In genomic region chr15:57542505-57542817, GRCh38 we compare ENCODE assay signal across 22 cellular contexts. TPM values are rescaled to one million over a fixed set of nuclear protein-coding genes. Genes with fewer than 3 reads are reported as not detected.
DNase-seq lines count a peak whose midpoint lies in the region; TF ChIP-seq lines count a peak whose summit lies in the region.
"Had no signal": no experiment of that assay in that cellular context is flagged by ENCODE, and none has a peak within 500 bp of the region (broad histone marks: within the 10 kb centered on the region; RNA-seq: fewer than 3 reads in every experiment).

No MANE protein-coding gene starts in this region.

- no peak overlapping the region for H3K27ac ChIP-seq in osteoblast (ENCODE audit: low read depth, low read length)
- H3K27ac ChIP-seq: esophagus squamous epithelium, heart left ventricle, right lobe of liver, stomach, uterus had no signal

- H3K9me2 ChIP-seq in Loucy (replicated peaks; ENCODE audit: low read depth, low read length), result no peaks in the 10 kb centered on the region

- H3K4me1 ChIP-seq in Loucy (ENCODE audit: insufficient read depth, low read length, poor library complexity, severe bottlenecking) (no peaks in the 10 kb centered on the region), osteoblast (ENCODE audit: insufficient read depth, low read length) (peaks cover 4% of the 10 kb centered on the region)
- H3K4me1 ChIP-seq: esophagus squamous epithelium, HAP-1, right lobe of liver, thyroid gland had no signal

- H3K4me2 ChIP-seq in Loucy (ENCODE audit: low read depth, low read length, poor library complexity, severe bottlenecking), result no peak overlapping the region
- no peak overlapping the region for H3K4me2 ChIP-seq in osteoblast (ENCODE audit: insufficient read depth, low read length)

- H2AFZ ChIP-seq in Loucy (ENCODE audit: low read length) (no peak overlapping the region), osteoblast (ENCODE audit: low read length) (no peak overlapping the region)

- no peak for DNase-seq in CD14-positive monocyte (ENCODE audit: low spot score)
- peak; percentile 22 for DNase-seq in osteoblast (ENCODE audit: insufficient read length, low spot score, missing footprints)
- no peak for DNase-seq in NCI-H128 (lab: John Stamatoyannopoulos, UW; ENCODE audit: unreplicated experiment)
- DNase-seq in GDM1 (lab: John Stamatoyannopoulos, UW), result no peak
- DNase-seq in GM13977 (ENCODE audit: low spot score), result no peak
- DNase-seq: activated CD4-positive, CD25-positive, alpha-beta regulatory T cell; esophagus squamous epithelium; foreskin melanocyte; NCI-H2107; NCI-H748 treated with DMSO at 0.1 percent for 48 hours; T-helper 1 cell had no signal

- H3F3A ChIP-seq in Loucy (ENCODE audit: low read depth), result no peaks in the 10 kb centered on the region

- H3K9ac ChIP-seq in Loucy (ENCODE audit: low read depth, low read length, poor library complexity, severe bottlenecking), result no peak overlapping the region

- H3K9me3 Mint-ChIP-seq in CD14-positive monocyte (peaks cover 0 to 6% (median 0%) of the 10 kb centered on the region in 7 donors), brain (peaks cover 0 to 10% (median 0%) of the 10 kb centered on the region in 5 experiments)
- H3K9me3 Mint-ChIP-seq: central memory CD8-positive, alpha-beta T cell had no signal

- in situ Hi-C loops in GM13977 (cut with MboI; ENCODE audit: low pct_unique_long_range_greater_than_20kb, low sequenced_read_pairs, unreplicated experiment), result loop anchor here (25.0 kb wide), 2 partner anchors 405 to 1055 kb away; no protein-coding TSS in a partner anchor

- H3K27me3 Mint-ChIP-seq in CD14-positive monocyte (ENCODE audit: low read depth in 3 of 3), result peaks cover 0 to 3% (median 2%) of the 10 kb centered on the region in 3 donors
- H3K27me3 Mint-ChIP-seq in brain, result peaks cover 6% of the 10 kb centered on the region

- H3K4me1 Mint-ChIP-seq in CD14-positive monocyte, result no peaks in the 10 kb centered on the region
- H3K4me1 Mint-ChIP-seq in brain, result peaks cover 27% of the 10 kb centered on the region
- H3K4me1 Mint-ChIP-seq: central memory CD8-positive, alpha-beta T cell had no signal

- no peaks in the 10 kb centered on the region for H3K9me3 ChIP-seq in Loucy (ENCODE audit: insufficient read depth, low read depth, low read length)
- H3K9me3 ChIP-seq in osteoblast (ENCODE audit: low read depth, low read length), result no peaks in the 10 kb centered on the region
- H3K9me3 ChIP-seq: esophagus squamous epithelium, HAP-1, heart left ventricle, prostate gland, right lobe of liver, stomach, thyroid gland, uterus had no signal

- H3K36me3 ChIP-seq in Loucy (ENCODE audit: insufficient read depth, low read length), result no peaks in the 10 kb centered on the region
- H3K36me3 ChIP-seq in osteoblast (ENCODE audit: insufficient read depth, low read length), result no peaks in the 10 kb centered on the region
- H3K36me3 ChIP-seq: HAP-1, prostate gland, uterus had no signal

- no peak overlapping the region for H3K27ac Mint-ChIP-seq in CD14-positive monocyte
- H3K27ac Mint-ChIP-seq in brain, result peak overlapping the region in 3 of 5 experiments; percentile 55 to 77 (median 66)
- H3K27ac Mint-ChIP-seq: activated T-cell treated with anti-CD3 and anti-CD28 coated beads, Interleukin-2, amount 50 U/mL, for 72 hours had no signal

- TF ChIP-seq CTCF in CD14-positive monocyte (IDR thresholded peaks at IDR 0.05), result peak; percentile 47
- TF ChIP-seq CTCF in Loucy (conservative IDR thresholded peaks at IDR 0.05; ENCODE audit: low read length), result 0 out of 2 replicates have a peak, but pooled peaks have one; percentile 24
- TF ChIP-seq CTCF in brain (conservative IDR thresholded peaks at IDR 0.05), result peak; percentile 10 to 26
- no peak for TF ChIP-seq CTCF in osteoblast (IDR thresholded peaks at IDR 0.05; ENCODE audit: extremely low read depth, low read depth, low read length)
- no peak for TF ChIP-seq CTCF in GM13977 (IDR thresholded peaks at IDR 0.05; ENCODE audit: extremely low read depth, insufficient read depth, missing control alignments)

- H4K20me1 ChIP-seq in Loucy (ENCODE audit: insufficient read depth, low read length, poor library complexity, severe bottlenecking) (no peaks in the 10 kb centered on the region), osteoblast (ENCODE audit: insufficient read depth, low read length) (no peaks in the 10 kb centered on the region)

- H3K27me3 ChIP-seq in Loucy (ENCODE audit: insufficient read depth, low read length, poor library complexity, severe bottlenecking) (no peaks in the 10 kb centered on the region), osteoblast (ENCODE audit: insufficient read depth, low read length) (peaks cover 27% of the 10 kb centered on the region)
- H3K27me3 ChIP-seq: esophagus squamous epithelium, heart left ventricle, right lobe of liver, stomach, thyroid gland, uterus had no signal

- intact Hi-C loops in CD14-positive monocyte (cut with micrococcal nuclease), result loop anchor here in 1 of 2 donors (5.0 kb wide), 1 partner anchor 200 kb away; no protein-coding TSS in a partner anchor

- H3K4me3 ChIP-seq in Loucy (ENCODE audit: low read length, poor library complexity, severe bottlenecking) (no peak overlapping the region), osteoblast (ENCODE audit: insufficient read depth, low read length) (no peak overlapping the region)
- H3K4me3 ChIP-seq: esophagus squamous epithelium, HAP-1, heart left ventricle, prostate gland, right lobe of liver, stomach, thyroid gland, uterus had no signal

- H3K79me2 ChIP-seq in Loucy (ENCODE audit: insufficient read depth, low read length) (no peaks in the 10 kb centered on the region), osteoblast (ENCODE audit: insufficient read depth, low read length) (no peaks in the 10 kb centered on the region)

- H3K36me3 Mint-ChIP-seq in CD14-positive monocyte (no peaks in the 10 kb centered on the region), brain (no peaks in the 10 kb centered on the region)

- no peak overlapping the region for H3K4me3 Mint-ChIP-seq in CD14-positive monocyte
- no peak overlapping the region for H3K4me3 Mint-ChIP-seq in brain
- H3K4me3 Mint-ChIP-seq: activated T-cell treated with anti-CD3 and anti-CD28 coated beads, Interleukin-2, amount 50 U/mL, for 72 hours; central memory CD8-positive, alpha-beta T cell had no signal

RNA-seq across cellular contexts. Expression of gene MYZAP, which starts 49.2 kb away (rescaled TPM):
- under 1 TPM; 0.12 to 0.13 TPM for polyA plus RNA-seq in CD14-positive monocyte
- polyA plus RNA-seq in brain (ENCODE audit: insufficient read depth, low read depth, low replicate concordance), result 0.51 TPM
- under 0.01 TPM in 1 of 2 replicates, not detected in the other for total RNA-seq in osteoblast

Comparison
In these comparisons a context has a peak if more than half of its experiments do, and no peak if none do; other contexts are left out.
1. H3K27ac Mint-ChIP-seq: peak in brain (3 of 5); none in CD14-positive monocyte (0 of 7).
2. CTCF ChIP-seq: peak in CD14-positive monocyte (single experiment), Loucy (single experiment) and brain (2 of 2); none in osteoblast (single experiment) and GM13977 (single experiment).